8 cellular contexts compared by ENCODE assay signal in the genomic region with DNA sequence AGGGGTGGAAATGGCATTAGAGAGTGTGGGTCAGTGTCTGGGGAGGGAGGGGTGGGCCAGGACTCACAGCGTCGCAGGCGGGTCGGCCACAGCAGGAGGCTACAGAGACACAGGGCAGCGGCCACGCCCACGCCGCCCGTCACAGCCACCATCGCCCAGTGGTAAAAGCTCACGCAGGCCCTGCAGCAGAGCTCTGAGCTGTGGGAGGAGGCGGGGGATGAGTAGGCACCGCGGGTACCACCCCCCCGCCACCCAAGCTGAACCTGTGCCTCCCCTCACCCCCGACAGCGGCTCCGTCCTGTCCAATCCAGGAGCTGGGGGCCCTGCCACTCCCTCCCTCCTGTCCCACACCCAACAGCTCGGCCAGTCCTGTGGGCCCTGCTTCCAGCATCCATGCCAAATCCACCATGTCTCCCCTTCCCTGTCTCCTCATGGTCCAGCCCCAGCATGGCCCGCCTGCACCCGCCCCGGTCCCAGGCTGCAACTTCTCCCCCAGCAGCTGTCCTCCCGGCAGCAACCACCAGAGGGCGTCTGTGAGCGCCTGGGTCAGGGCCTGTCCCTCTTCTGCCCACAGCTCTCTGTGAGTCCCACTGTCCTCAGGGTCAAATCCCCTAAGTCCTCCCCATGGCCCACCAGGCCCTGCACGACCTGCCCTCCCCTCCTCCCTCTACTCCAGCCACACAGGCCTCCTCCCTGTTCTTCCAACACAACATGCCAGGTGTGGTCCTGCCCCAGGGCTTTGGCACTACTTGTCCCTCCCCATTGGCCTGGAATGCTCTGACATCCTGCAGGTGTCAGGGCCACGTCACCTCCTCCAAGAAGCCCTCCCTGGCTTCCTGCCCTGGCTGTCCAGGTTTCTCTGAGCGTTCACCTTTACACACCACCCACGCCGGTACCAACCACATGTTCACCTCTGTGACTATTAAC. TPM values are rescaled to one million over a fixed set of nuclear protein-coding genes. Genes with fewer than 3 reads are reported as not detected.
DNase-seq lines count a peak whose midpoint lies in the region; ATAC-seq and TF ChIP-seq lines count a peak whose summit lies in the region.

No MANE protein-coding gene starts in this region.

- no peak overlapping the region for H3K4me3 Mint-ChIP-seq in activated CD8-positive, alpha-beta T cell treated with anti-CD3 and anti-CD28 coated beads for 36 hours
- H3K4me3 Mint-ChIP-seq in dendritic cell treated with granulocyte-macrophage colony-stimulating factor and Interleukin-4, amounts not matched to agents 40 ng/mL and 50 ng/mL, for 4 days = no peak overlapping the region

- TF ChIP-seq CTCF in GM12872 (IDR thresholded peaks at IDR 0.05; ENCODE audit: insufficient read depth, low read depth, low read length) = peak; percentile 97
- TF ChIP-seq CTCF in activated CD8-positive, alpha-beta T cell treated with anti-CD3 and anti-CD28 coated beads for 36 hours (IDR thresholded peaks at IDR 0.05) = peak; percentile 96
- peak; percentile 67 for TF ChIP-seq CTCF in lung (IDR thresholded peaks at IDR 0.05; ENCODE audit: control extremely low read depth, extremely low read depth)

- H3K27me3 ChIP-seq in lung (ENCODE audit: control insufficient read depth, insufficient read depth) = no peaks in the 10 kb centered on the region

- peak; percentile 87 for ATAC-seq in activated CD8-positive, alpha-beta T cell treated with anti-CD3 and anti-CD28 coated beads for 36 hours
- peak; percentile 80 for ATAC-seq in lung (ENCODE audit: insufficient read depth, low FRiP score)
- ATAC-seq in HG02852 (IDR thresholded peaks at IDR 0.05; ENCODE audit: unreplicated experiment) = no peak
- ATAC-seq in HG03469 (IDR thresholded peaks at IDR 0.05; ENCODE audit: unreplicated experiment) = no peak

- POLR2A ChIA-PET in activated CD8-positive, alpha-beta T cell treated with anti-CD3 and anti-CD28 coated beads for 36 hours (lab: Charles Lee) = interaction anchor here (0.7 to 1.2 kb wide), 3 partner anchors 11 to 39 kb away, joined by 3 to 8 read pairs (median 4); partner anchors contain the start of genes FZR1, HMG20B and MFSD12

- H3K27ac Mint-ChIP-seq in activated CD8-positive, alpha-beta T cell treated with anti-CD3 and anti-CD28 coated beads for 36 hours = peak overlapping the region; percentile 73
- H3K27ac Mint-ChIP-seq in dendritic cell treated with granulocyte-macrophage colony-stimulating factor and Interleukin-4, amounts not matched to agents 40 ng/mL and 50 ng/mL, for 4 days = peak overlapping the region; percentile 54

- peaks cover 12% of the 10 kb centered on the region for H3K4me1 Mint-ChIP-seq in activated CD8-positive, alpha-beta T cell treated with anti-CD3 and anti-CD28 coated beads for 36 hours (ENCODE audit: low read depth)
- peaks cover 43% of the 10 kb centered on the region for H3K4me1 Mint-ChIP-seq in dendritic cell treated with granulocyte-macrophage colony-stimulating factor and Interleukin-4, amounts not matched to agents 40 ng/mL and 50 ng/mL, for 4 days (ENCODE audit: low read depth)

- CTCF ChIA-PET in activated CD8-positive, alpha-beta T cell treated with anti-CD3 and anti-CD28 coated beads for 36 hours (lab: Charles Lee) = interaction anchor here (0.5 to 4.2 kb wide), 18 partner anchors 12 to 695 kb away, joined by 3 to 56 read pairs (median 4); partner anchors contain the start of genes DOHH, GIPC3 and MFSD12

- H3K27me3 Mint-ChIP-seq in activated CD8-positive, alpha-beta T cell treated with anti-CD3 and anti-CD28 coated beads for 36 hours = no peaks in the 10 kb centered on the region
- H3K27me3 Mint-ChIP-seq in dendritic cell treated with granulocyte-macrophage colony-stimulating factor and Interleukin-4, amounts not matched to agents 40 ng/mL and 50 ng/mL, for 4 days = no peaks in the 10 kb centered on the region

- H3K36me3 Mint-ChIP-seq in activated CD8-positive, alpha-beta T cell treated with anti-CD3 and anti-CD28 coated beads for 36 hours (ENCODE audit: low read depth) = peaks cover 10% of the 10 kb centered on the region
- H3K36me3 Mint-ChIP-seq in dendritic cell treated with granulocyte-macrophage colony-stimulating factor and Interleukin-4, amounts not matched to agents 40 ng/mL and 50 ng/mL, for 4 days (ENCODE audit: low read depth) = peaks cover 93% of the 10 kb centered on the region

- no peaks in the 10 kb centered on the region for H3K4me1 ChIP-seq in lung (ENCODE audit: control insufficient read depth in 2 of 2, insufficient read depth in 2 of 2, low read length in 2 of 2)

- H3K27ac ChIP-seq in lung (ENCODE audit: low read depth in 1 of 2, low read length in 1 of 2) = no peak overlapping the region

- peak; percentile 3 for DNase-seq in NCI-H128 (lab: John Stamatoyannopoulos, UW; ENCODE audit: unreplicated experiment)
- DNase-seq in activated CD8-positive, alpha-beta T cell treated with anti-CD3 and anti-CD28 coated beads for 36 hours = peak; percentile 85
- peak; percentile 82 for DNase-seq in lung (ENCODE audit: low spot score)
- peak; percentile 48 for DNase-seq in stimulated activated CD8-positive, alpha-beta memory T cell treated with anti-CD3 and anti-CD28 coated beads, Interleukin-12 subunit alpha, Interleukin-12 subunit beta, amount 100 ng/mL, for 4 hours (ENCODE audit: low read depth)

- no peaks in the 10 kb centered on the region for H3K9me3 Mint-ChIP-seq in activated CD8-positive, alpha-beta T cell treated with anti-CD3 and anti-CD28 coated beads for 36 hours
- no peaks in the 10 kb centered on the region for H3K9me3 Mint-ChIP-seq in dendritic cell treated with granulocyte-macrophage colony-stimulating factor and Interleukin-4, amounts not matched to agents 40 ng/mL and 50 ng/mL, for 4 days

- H3K9me3 ChIP-seq in lung (ENCODE audit: control insufficient read depth in 2 of 2, insufficient read depth in 1 of 2, low read length in 1 of 2) = no peaks in the 10 kb centered on the region

- intact Hi-C loops in activated CD8-positive, alpha-beta T cell treated with anti-CD3 and anti-CD28 coated beads for 36 hours (cut with micrococcal nuclease) = no loop called here
- intact Hi-C loops in dendritic cell treated with granulocyte-macrophage colony-stimulating factor and Interleukin-4, amounts not matched to agents 40 ng/mL and 50 ng/mL, for 4 days (cut with micrococcal nuclease) = loop anchor here (2.0 to 5.0 kb wide), 2 partner anchors 74 to 162 kb away; partner anchors contain the start of gene TJP3

- H3K36me3 ChIP-seq in lung (ENCODE audit: control insufficient read depth in 2 of 2, insufficient read depth in 2 of 2, low read length in 2 of 2) = peaks cover 0 to 42% of the 10 kb centered on the region in 2 donors

- H3K4me3 ChIP-seq in lung = no peak overlapping the region

- WGBS in lung, 2 donors = 63% methylated on average over 23 to 30 of the region's 30 CpGs

RNA-seq across cellular contexts. Expression of gene TEKTIP1, which starts 6.0 kb away (rescaled TPM):
- total RNA-seq in activated CD8-positive, alpha-beta T cell treated with anti-CD3 and anti-CD28 coated beads for 36 hours = 1 to 10 TPM; 1.6 to 2.4 TPM
- 1 to 10 TPM in 1 of 2 donors, under 1 TPM in 1; 0.74 to 5.8 TPM for total RNA-seq in lung
- 1 to 10 TPM in 1 of 2 donors, under 1 TPM in 1; 0.20 to 1.1 TPM for polyA plus RNA-seq in lung

RNA-seq across cellular contexts. Expression of gene MFSD12, which starts 12.4 kb away (rescaled TPM):
- total RNA-seq in activated CD8-positive, alpha-beta T cell treated with anti-CD3 and anti-CD28 coated beads for 36 hours = 10 to 100 TPM; 62.4 to 63.5 TPM
- total RNA-seq in lung = 10 to 100 TPM; 25.5 to 78.4 TPM
- 10 to 100 TPM; 60.0 to 64.4 TPM for polyA plus RNA-seq in lung

RNA-seq across cellular contexts. Expression of gene HMG20B, which starts 27.7 kb away (rescaled TPM):
- 10 to 100 TPM; 42.7 to 47.3 TPM for total RNA-seq in activated CD8-positive, alpha-beta T cell treated with anti-CD3 and anti-CD28 coated beads for 36 hours
- total RNA-seq in lung = 10 to 100 TPM; 60.2 to 91.3 TPM
- polyA plus RNA-seq in lung = 10 to 100 TPM; 51.1 to 93.4 TPM

RNA-seq across cellular contexts. Expression of gene FZR1, which starts 38.9 kb away (rescaled TPM):
- total RNA-seq in activated CD8-positive, alpha-beta T cell treated with anti-CD3 and anti-CD28 coated beads for 36 hours = 10 to 100 TPM; 39.9 to 40.9 TPM
- total RNA-seq in lung = 10 to 100 TPM; 35.7 to 45.8 TPM
- 10 to 100 TPM; 20.0 to 21.0 TPM for polyA plus RNA-seq in lung

RNA-seq across cellular contexts. Expression of gene GIPC3, which starts 40.3 kb away (rescaled TPM):
- total RNA-seq in activated CD8-positive, alpha-beta T cell treated with anti-CD3 and anti-CD28 coated beads for 36 hours = under 1 TPM; 0.09 to 0.14 TPM
- 1 to 10 TPM; 1.9 to 2.1 TPM for total RNA-seq in lung
- 1 to 10 TPM; 1.6 to 1.8 TPM for polyA plus RNA-seq in lung

Comparison
In these comparisons a context has a peak if more than half of its experiments do, and no peak if none do; other contexts are left out.
1. DNase-seq: peak in every context shown above with its lines; median percentile 85 in activated CD8-positive, alpha-beta T cell treated with anti-CD3 and anti-CD28 coated beads for 36 hours; 82 in lung; 48 in stimulated activated CD8-positive, alpha-beta memory T cell treated with anti-CD3 and anti-CD28 coated beads, Interleukin-12 subunit alpha, Interleukin-12 subunit beta, amount 100 ng/mL, for 4 hours; 3 in NCI-H128.
2. ATAC-seq: peak in activated CD8-positive, alpha-beta T cell treated with anti-CD3 and anti-CD28 coated beads for 36 hours (single experiment) and lung (single experiment); none in HG02852 (single experiment) and HG03469 (single experiment).
3. Peak in every context shown above with its lines, with median percentiles within 50 percentile points of each other: CTCF ChIP-seq.